Comparison of ENCODE assay signal across 1 cellular context in the genomic region with DNA sequence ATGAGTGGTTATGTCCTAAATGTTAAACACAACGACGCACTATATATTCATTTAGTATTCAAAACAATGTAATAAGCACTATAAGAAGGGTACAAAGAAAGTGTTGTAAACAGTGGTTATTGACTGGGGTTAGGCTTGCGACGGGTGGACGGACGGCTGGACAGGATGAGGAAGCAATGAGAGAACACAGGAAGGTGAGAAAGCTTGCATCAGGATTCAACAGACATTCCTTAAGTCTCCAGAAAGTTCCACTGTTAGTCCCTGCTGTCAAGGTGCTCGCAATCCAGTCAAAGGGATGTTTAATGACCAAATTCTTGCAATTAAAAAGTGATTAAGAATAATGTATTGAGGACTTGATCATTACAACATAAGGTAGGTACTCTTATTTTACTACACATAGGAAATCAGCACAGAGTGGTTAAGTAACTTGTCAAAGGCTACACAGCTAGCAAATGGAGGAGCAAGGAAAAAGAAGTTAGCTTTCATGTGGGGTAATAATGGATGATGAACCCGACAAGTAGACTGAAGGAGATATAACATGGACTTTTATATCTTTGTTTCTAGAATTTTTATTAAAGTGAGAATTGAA.
TF ChIP-seq lines count a peak whose summit lies in the region.

No MANE protein-coding gene starts in this region.

TF ChIP-seq in HCT116, 20 proteins besides CTCF, POLR2A, EP300 and RAD21 (continued from another document):
- TF ChIP-seq POLR2AphosphoS5 (IDR thresholded peaks at IDR 0.05; ENCODE audit: low read depth, low read length) (no peak), EZH2phosphoT487 (IDR thresholded peaks at IDR 0.05; ENCODE audit: borderline replicate concordance) (no peak), SIN3A (IDR thresholded peaks at IDR 0.05; ENCODE audit: low read depth) (no peak), EGR1 (IDR thresholded peaks at IDR 0.05; ENCODE audit: low read depth) (no peak), CEBPB (IDR thresholded peaks at IDR 0.05; ENCODE audit: low read depth) (no peak), ELF1 (IDR thresholded peaks at IDR 0.05; ENCODE audit: borderline replicate concordance, low read depth) (no peak), EZH2 (IDR thresholded peaks at IDR 0.05) (no peak), YY1 (IDR thresholded peaks at IDR 0.05; ENCODE audit: extremely low read depth, insufficient replicate concordance, low read depth, low read length) (no peak), REST (IDR thresholded peaks at IDR 0.05; ENCODE audit: low read depth) (no peak), CBX3 (IDR thresholded peaks at IDR 0.05; ENCODE audit: low read depth) (no peak), FOSL1 (IDR thresholded peaks at IDR 0.05; ENCODE audit: low read depth) (no peak)
- TF ChIP-seq, protein P1, sequence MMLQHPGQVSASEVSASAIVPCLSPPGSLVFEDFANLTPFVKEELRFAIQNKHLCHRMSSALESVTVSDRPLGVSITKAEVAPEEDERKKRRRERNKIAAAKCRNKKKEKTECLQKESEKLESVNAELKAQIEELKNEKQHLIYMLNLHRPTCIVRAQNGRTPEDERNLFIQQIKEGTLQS (IDR thresholded peaks at IDR 0.05): no peak
- TF ChIP-seq, protein P2, sequence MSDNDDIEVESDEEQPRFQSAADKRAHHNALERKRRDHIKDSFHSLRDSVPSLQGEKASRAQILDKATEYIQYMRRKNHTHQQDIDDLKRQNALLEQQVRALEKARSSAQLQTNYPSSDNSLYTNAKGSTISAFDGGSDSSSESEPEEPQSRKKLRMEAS (IDR thresholded peaks at IDR 0.05): no peak
TF ChIP-seq in HCT116: peak in this region for 0.
